28 cellular contexts compared by ENCODE assay signal in genomic region chr1:21827141-21827679, GRCh38. TPM values are rescaled to one million over a fixed set of nuclear protein-coding genes. Genes with fewer than 3 reads are reported as not detected.
"Had no signal": no experiment of that assay in that cellular context is flagged by ENCODE, and none has a peak within 500 bp of the region (broad histone marks: within the 10 kb centered on the region; RNA-seq: fewer than 3 reads in every experiment).

No MANE protein-coding gene starts in this region.

- FAIRE-seq: astrocyte, bronchial epithelial cell, frontal cortex had no signal

- H3K27me3 ChIP-seq: brain microvascular endothelial cell, dorsolateral prefrontal cortex had no signal

- H3K4me3 ChIP-seq: coronary artery, dorsolateral prefrontal cortex had no signal

- H3K27ac ChIP-seq: brain microvascular endothelial cell, coronary artery, dorsolateral prefrontal cortex had no signal

- DNase-seq: activated CD4-positive, alpha-beta memory T cell treated with anti-CD3 and anti-CD28 coated beads, Interleukin-2, amount 10 ng/mL, durations not matched to agents 7 days and 5 days; activated CD4-positive, alpha-beta T cell treated with anti-CD3 and anti-CD28 coated beads for 1 hour; activated CD4-positive, alpha-beta T cell treated with anti-CD3 and anti-CD28 coated beads for 4 hours; activated CD4-positive, alpha-beta T cell treated with anti-CD3 and anti-CD28 coated beads, Interleukin-2, amount 10 ng/mL, durations not matched to agents 7 days and 5 days; activated CD4-positive, alpha-beta T cell treated with anti-CD3 and anti-CD28 coated beads, Interleukin-2, amount 50 U/mL, for 4 hours; activated CD8-positive, alpha-beta memory T cell treated with anti-CD3 and anti-CD28 coated beads, Interleukin-2, amount 50 U/mL, for 48 hours; activated gamma-delta T cell; activated naive CD4-positive, alpha-beta T cell; activated naive CD4-positive, alpha-beta T cell treated with anti-CD3 and anti-CD28 coated beads, Interleukin-2, amount 10 ng/mL, durations not matched to agents 7 days and 5 days; activated naive CD8-positive, alpha-beta T cell treated with anti-CD3 and anti-CD28 coated beads, Interleukin-2, amount 10 ng/mL, durations not matched to agents 7 days and 5 days; activated T-cell treated with anti-CD3 and anti-CD28 coated beads for 4 hours; activated T-cell treated with anti-CD3 and anti-CD28 coated beads, Interleukin-2, amount 50 U/mL, for 24 hours; activated T-cell treated with anti-CD3 and anti-CD28 coated beads, Interleukin-2, amount 50 U/mL, for 72 hours; amniotic stem cell; anterior cingulate cortex; brain microvascular endothelial cell; dorsolateral prefrontal cortex; effector memory CD4-positive, alpha-beta T cell; endodermal cell; foreskin fibroblast; head of caudate nucleus; T-helper 2 cell had no signal

RNA-seq across cellular contexts. Expression of gene LDLRAD2, which starts 15.1 kb away (rescaled TPM):
- total RNA-seq: activated CD4-positive, alpha-beta memory T cell treated with anti-CD3 and anti-CD28 coated beads, Interleukin-2, amount 10 ng/mL, durations not matched to agents 7 days and 5 days; activated CD4-positive, alpha-beta T cell treated with anti-CD3 and anti-CD28 coated beads, Interleukin-2, amount 10 ng/mL, durations not matched to agents 7 days and 5 days; bronchial epithelial cell; cerebellum; frontal cortex; T-helper 1 cell treated with Interleukin-12 subunit alpha and Interleukin-12 subunit beta and Interleukin-4 antibody, amounts not matched to agents 30 ng/mL and 1 ng/mL, for 36 hours had no signal
